Comparison of ENCODE assay signal across 9 cellular contexts in genomic region chr2:529425-529824, GRCh38.
DNase-seq lines count a peak whose midpoint lies in the region; ATAC-seq, FAIRE-seq and TF ChIP-seq lines count a peak whose summit lies in the region.
"Had no signal": no experiment of that assay in that cellular context is flagged by ENCODE, and none has a peak within 500 bp of the region (broad histone marks: within the 10 kb centered on the region; RNA-seq: fewer than 3 reads in every experiment).

No MANE protein-coding gene starts in this region.

- TF ChIP-seq EP300 in HepG2 (IDR thresholded peaks at IDR 0.05; ENCODE audit: low read depth in 2 of 2, low read length in 2 of 2) (no peak), HepG2 (CRISPR knock-in tag; IDR thresholded peaks at IDR 0.05; ENCODE audit: borderline replicate concordance) (no peak)

- POLR2A ChIA-PET in HepG2 (lab: Yijun Ruan, JAX), result no interaction called here

- no peak for TF ChIP-seq POLR2A in HepG2 (IDR thresholded peaks at IDR 0.05; ENCODE audit: insufficient read depth in 1 of 2, low read depth in 2 of 2, low read length in 2 of 2)
- TF ChIP-seq POLR2A in right lobe of liver (IDR thresholded peaks at IDR 0.05), result no peak
- no peak for TF ChIP-seq POLR2A in esophagus squamous epithelium (IDR thresholded peaks at IDR 0.05)

- no peaks in the 10 kb centered on the region for H4K20me1 ChIP-seq in HepG2 (ENCODE audit: insufficient read depth, low read length)

- H3K4me3 ChIP-seq in HepG2 (replicated peaks in 1 of 3; ENCODE audit: insufficient read depth in 1 of 3, low read depth in 2 of 3, low read length in 3 of 3), result no peak overlapping the region
- H3K4me3 ChIP-seq in right lobe of liver, result no peak overlapping the region
- H3K4me3 ChIP-seq in esophagus squamous epithelium, result no peak overlapping the region
- H3K4me3 ChIP-seq in lower lobe of right lung, result no peak overlapping the region
- H3K4me3 ChIP-seq: psoas muscle had no signal

- no peaks in the 10 kb centered on the region for H3K36me3 ChIP-seq in HepG2 (replicated peaks in 1 of 2; ENCODE audit: control insufficient read depth in 1 of 2, insufficient read depth in 2 of 2, low read length in 2 of 2)
- no peaks in the 10 kb centered on the region for H3K36me3 ChIP-seq in right lobe of liver
- H3K36me3 ChIP-seq in esophagus squamous epithelium, result no peaks in the 10 kb centered on the region
- no peaks in the 10 kb centered on the region for H3K36me3 ChIP-seq in lower lobe of right lung

- no peak overlapping the region for H3K9ac ChIP-seq in HepG2 (ENCODE audit: insufficient read depth, low read depth, low read length)

- BruUV-seq in HepG2 (replicated peaks; lab: Mats Ljungman, UMichigan), result no TSS peak

- H3K27me3 ChIP-seq in HepG2 (ENCODE audit: control insufficient read depth in 1 of 2, insufficient read depth in 2 of 2, low read length in 2 of 2) (peaks cover 0 to 12% of the 10 kb centered on the region in 2 experiments; a peak in 1 of 5 replicates), right lobe of liver (no peaks in the 10 kb centered on the region), esophagus squamous epithelium (peaks cover 0 to 8% (median 0%) of the 10 kb centered on the region in 4 donors), lower lobe of right lung (ENCODE audit: low read depth) (peaks cover 5% of the 10 kb centered on the region)

- peak; percentile 48 for DNase-seq in HepG2 (ENCODE audit: low spot score)
- no peak for DNase-seq in right lobe of liver
- peak; percentile 30 for DNase-seq in NCI-H526 treated with DMSO at 0.1 percent for 48 hours (lab: John Stamatoyannopoulos, UW)
- DNase-seq in esophagus squamous epithelium (lab: John Stamatoyannopoulos, UW), result no peak
- DNase-seq in urothelium cell line (ENCODE audit: low spot score), result peak; percentile 26
- DNase-seq in stimulated activated naive CD4-positive, alpha-beta T cell treated with Interleukin-2 at 50 U/mL for 16 hours (lab: John Stamatoyannopoulos, UW), result no peak
- no peak for DNase-seq in lower lobe of right lung
- DNase-seq: psoas muscle had no signal

- 5% methylated on average over 2 of the region's 2 CpGs for WGBS in HepG2 (ENCODE audit: low lambda C conversion rate)
- WGBS in right lobe of liver (ENCODE audit: insufficient coverage, low coverage, low lambda C conversion rate, missing lambda C conversion rate), result 8% methylated on average over 2 of the region's 2 CpGs
- WGBS in esophagus squamous epithelium, 2 donors, result 0 to 2% methylated on average over 2 of the region's 2 CpGs

- H3K79me2 ChIP-seq in HepG2 (ENCODE audit: insufficient read depth, low read length), result no peaks in the 10 kb centered on the region

- TF ChIP-seq CTCF in HepG2 (CRISPR knock-in tag; IDR thresholded peaks at IDR 0.05) (peak; percentile 43), right lobe of liver (IDR thresholded peaks at IDR 0.05) (peak in 1 of 4 donors; percentile 25), esophagus squamous epithelium (IDR thresholded peaks at IDR 0.05) (peak in 5 of 6 experiments; percentile 22 to 54 (median 36)), lower lobe of right lung (IDR thresholded peaks at IDR 0.05) (no peak)

- FAIRE-seq in HepG2 (lab: Jason Lieb, UNC), result peak; percentile 12
- no peak for FAIRE-seq in urothelium cell line (lab: Jason Lieb, UNC)

- H3K9me3 ChIP-seq in HepG2 (ENCODE audit: low read length) (peaks cover 13% of the 10 kb centered on the region; the same call in 1 of the 2 replicates), right lobe of liver (no peaks in the 10 kb centered on the region), esophagus squamous epithelium (no peaks in the 10 kb centered on the region), lower lobe of right lung (peaks cover 4% of the 10 kb centered on the region)

- no peak overlapping the region for H2AFZ ChIP-seq in HepG2 (ENCODE audit: low read length)

- CTCF ChIA-PET in HepG2 (lab: Yijun Ruan, JAX; ENCODE audit: low intra/inter-chr PET ratio, low total read pairs), result interaction anchor here (1.3 to 1.8 kb wide), 2 partner anchors 108 to 138 kb away, joined by 3 to 7 read pairs; no protein-coding TSS in a partner anchor

- TF ChIP-seq RAD21 in HepG2 (CRISPR knock-in tag; IDR thresholded peaks at IDR 0.05), result no peak

- H3K27ac ChIP-seq in HepG2 (ENCODE audit: extremely low read length, insufficient read depth, low read length), result no peak overlapping the region
- H3K27ac ChIP-seq in right lobe of liver, result no peak overlapping the region
- no peak overlapping the region for H3K27ac ChIP-seq in esophagus squamous epithelium
- no peak overlapping the region for H3K27ac ChIP-seq in lower lobe of right lung
- H3K27ac ChIP-seq: psoas muscle had no signal

- 0 out of 3 replicates have a peak, but pooled peaks have one; percentile 53 for ATAC-seq in HepG2
- ATAC-seq in right lobe of liver, result no peak
- no peak for ATAC-seq in HG02981 (IDR thresholded peaks at IDR 0.05; ENCODE audit: unreplicated experiment)
- no peak for ATAC-seq in lower lobe of right lung
- ATAC-seq: psoas muscle had no signal

- intact Hi-C loops in HepG2 (cut with micrococcal nuclease; ENCODE audit: unreplicated experiment), result loop anchor here (1.0 kb wide), 1 partner anchor 108 kb away; no protein-coding TSS in a partner anchor
- intact Hi-C loops in right lobe of liver (cut with DNase I), result no loop called here
- intact Hi-C loops in esophagus squamous epithelium (cut with DNase I), result no loop called here
- intact Hi-C loops in lower lobe of right lung (cut with DNase I), result no loop called here

- in situ Hi-C loops in HepG2 (cut with HindIII; ENCODE audit: extremely low pct_ligation_motif_present, low pct_unique_long_range_greater_than_20kb), result no loop called here

- H3K4me2 ChIP-seq in HepG2 (ENCODE audit: low read depth, low read length), result no peak overlapping the region

- H3K4me1 ChIP-seq in HepG2 (ENCODE audit: insufficient read depth, low read length) (no peaks in the 10 kb centered on the region), right lobe of liver (no peaks in the 10 kb centered on the region), esophagus squamous epithelium (no peaks in the 10 kb centered on the region), lower lobe of right lung (no peaks in the 10 kb centered on the region)
- H3K4me1 ChIP-seq: psoas muscle had no signal

TF ChIP-seq in HepG2, 621 proteins besides CTCF, POLR2A, EP300 and RAD21:
- peak; percentile 25; the same call in 1 of the 2 replicates for TF ChIP-seq STAG1 (CRISPR knock-in tag; IDR thresholded peaks at IDR 0.05)
- TF ChIP-seq, protein P1, sequence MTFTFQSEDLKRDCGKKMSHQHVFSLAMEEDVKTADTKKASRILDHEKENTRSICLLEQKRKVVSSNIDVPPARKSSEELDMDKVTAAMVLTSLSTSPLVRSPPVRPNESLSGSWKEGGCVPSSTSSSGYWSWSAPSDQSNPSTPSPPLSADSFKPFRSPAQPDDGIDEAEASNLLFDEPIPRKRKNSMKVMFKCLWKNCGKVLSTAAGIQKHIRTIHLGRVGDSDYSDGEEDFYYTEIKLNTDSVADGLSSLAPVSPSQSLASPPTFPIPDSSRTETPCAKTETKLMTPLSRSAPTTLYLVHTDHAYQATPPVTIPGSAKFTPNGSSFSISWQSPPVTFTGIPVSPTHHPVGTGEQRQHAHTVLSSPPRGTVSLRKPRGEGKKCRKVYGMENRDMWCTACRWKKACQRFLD (CRISPR knock-in tag; IDR thresholded peaks at IDR 0.05; ENCODE audit: borderline replicate concordance), result no peak
TF ChIP-seq in HepG2: peak in this region for 1.

Comparison
In these comparisons a context has a peak if more than half of its experiments do, and no peak if none do; other contexts are left out.
1. DNase-seq: peak in HepG2 (single experiment), NCI-H526 treated with DMSO at 0.1 percent for 48 hours (single experiment) and urothelium cell line (single experiment); none in right lobe of liver (0 of 3), esophagus squamous epithelium (single experiment), stimulated activated naive CD4-positive, alpha-beta T cell treated with Interleukin-2 at 50 U/mL for 16 hours (single experiment) and lower lobe of right lung (single experiment).